Comparison of ENCODE assay signal across 8 cellular contexts in genomic region chr4:119455734-119456133, GRCh38.
DNase-seq lines count a peak whose midpoint lies in the region; ATAC-seq and TF ChIP-seq lines count a peak whose summit lies in the region.
"Not testable (repeated sequence)": the region's sequence is repeated elsewhere in the genome, so short reads cannot be mapped to it uniquely, and the experiment has no call there.

No MANE protein-coding gene starts in this region.

- TF ChIP-seq CTCF in AG10803 (conservative IDR thresholded peaks at IDR 0.05; ENCODE audit: low read length); WTC11 (IDR thresholded peaks at IDR 0.05); brain microvascular endothelial cell (IDR thresholded peaks at IDR 0.05; ENCODE audit: low read depth, low read length, missing control alignments); fibroblast of villous mesenchyme (IDR thresholded peaks at IDR 0.05; ENCODE audit: insufficient read depth, low read depth, low read length); sigmoid colon (IDR thresholded peaks at IDR 0.05): not testable (repeated sequence)

- H3K36me3 Mint-ChIP-seq in WTC11 = not testable (repeated sequence)

- H3K27ac ChIP-seq in GM23248, brain microvascular endothelial cell: not testable (repeated sequence)
- peak overlapping the region in 2 of 4 donors; percentile 90 for H3K27ac ChIP-seq in sigmoid colon

- H3K9me3 ChIP-seq in GM23248 (ENCODE audit: low read depth); sigmoid colon: not testable (repeated sequence)

- not testable (repeated sequence) for TF ChIP-seq POLR2A in sigmoid colon (IDR thresholded peaks at IDR 0.05)

- in situ Hi-C loops in GM23248 (cut with MboI); brain microvascular endothelial cell (cut with HindIII; ENCODE audit: low pct_ligation_motif_present, low sequenced_read_pairs): not testable (repeated sequence)

- H3K9ac ChIP-seq in GM23248 = peak overlapping the region; percentile 98

- H3K27me3 ChIP-seq in GM23248 (replicated peaks; ENCODE audit: insufficient read depth); brain microvascular endothelial cell (replicated peaks); sigmoid colon: not testable (repeated sequence)

- peak; percentile 47 for DNase-seq in AG10803 (ENCODE audit: low read depth)
- DNase-seq in GM23248 = peak; percentile 17
- DNase-seq in NCI-H526 treated with DMSO at 0.1 percent for 48 hours (lab: John Stamatoyannopoulos, UW) = peak; percentile 25
- DNase-seq in WTC11 (ENCODE audit: low spot score); brain microvascular endothelial cell; sigmoid colon: not testable (repeated sequence)
- peak; percentile 64 for DNase-seq in fibroblast of villous mesenchyme (ENCODE audit: low read depth)
- peak; percentile 10 to 16 for DNase-seq in lung microvascular endothelial cell (ENCODE audit: low read depth in 2 of 2)

- H4K20me1 ChIP-seq in GM23248 (ENCODE audit: insufficient read depth) = not testable (repeated sequence)

- H3K4me3 ChIP-seq in AG10803 (ENCODE audit: low read length) = peak overlapping the region; percentile 40
- H3K4me3 ChIP-seq in GM23248 = peak overlapping the region; percentile 81
- peak overlapping the region; percentile 33 for H3K4me3 ChIP-seq in brain microvascular endothelial cell (ENCODE audit: low read depth, low read length)
- peak overlapping the region; percentile 56 for H3K4me3 ChIP-seq in fibroblast of villous mesenchyme (ENCODE audit: low read depth, low read length)
- H3K4me3 ChIP-seq in sigmoid colon = peak overlapping the region in 3 of 4 donors; percentile 53 to 81 (median 71)

- WGBS in GM23248 (ENCODE audit: low coverage in 1 of 2, low lambda C conversion rate in 2 of 2, missing lambda C conversion rate in 2 of 2), 2 experiments = 60% methylated on average over 18 of the region's 18 CpGs
- 40 to 67% methylated on average over 18 of the region's 18 CpGs for WGBS in sigmoid colon, 2 donors

- peak overlapping the region; percentile 46; the same call in 1 of the 2 replicates for H2AFZ ChIP-seq in GM23248

- not testable (repeated sequence) for ATAC-seq in WTC11

- not testable (repeated sequence) for H3K4me1 ChIP-seq in GM23248 (ENCODE audit: insufficient read depth); sigmoid colon

- H3K27ac Mint-ChIP-seq in WTC11 = not testable (repeated sequence)

- H3K9me2 ChIP-seq in GM23248 (ENCODE audit: insufficient read depth) = not testable (repeated sequence)

- H3K9me3 Mint-ChIP-seq in WTC11 = not testable (repeated sequence)

- H3K4me3 Mint-ChIP-seq in WTC11 = peak overlapping the region; percentile 84

- not testable (repeated sequence) for H3K36me3 ChIP-seq in GM23248 (ENCODE audit: low read depth); brain microvascular endothelial cell (replicated peaks); sigmoid colon

- CTCF ChIA-PET in WTC11 (lab: Charles Lee) = not testable (repeated sequence)

- intact Hi-C loops in sigmoid colon (cut with DNase I) = not testable (repeated sequence)

- peaks cover 30% of the 10 kb centered on the region for H3K79me2 ChIP-seq in GM23248 (ENCODE audit: insufficient read depth)

- H3K27me3 Mint-ChIP-seq in WTC11 (ENCODE audit: low read depth) = not testable (repeated sequence)

- peak overlapping the region; percentile 42 for H3K4me2 ChIP-seq in GM23248 (ENCODE audit: unreplicated experiment)

- POLR2A ChIA-PET in WTC11 (lab: Charles Lee) = not testable (repeated sequence)

- not testable (repeated sequence) for TF ChIP-seq EP300 in sigmoid colon (IDR thresholded peaks at IDR 0.05)

- H3K4me1 Mint-ChIP-seq in WTC11 = not testable (repeated sequence)

- not testable (repeated sequence) for H3F3A ChIP-seq in GM23248 (ENCODE audit: insufficient read depth)
